14 cellular contexts compared by ENCODE assay signal in genomic region chr2:57373530-57373929, GRCh38.
DNase-seq lines count a peak whose midpoint lies in the region; ATAC-seq and TF ChIP-seq lines count a peak whose summit lies in the region.
"Had no signal": no experiment of that assay in that cellular context is flagged by ENCODE, and none has a peak within 500 bp of the region (broad histone marks: within the 10 kb centered on the region; RNA-seq: fewer than 3 reads in every experiment).

No MANE protein-coding gene starts in this region.

- peak; percentile 31 to 98; a peak in 3 of 4 replicates for TF ChIP-seq EP300 in SK-N-SH (IDR thresholded peaks at IDR 0.05; ENCODE audit: borderline replicate concordance in 1 of 2, low read depth in 1 of 2, low read length in 1 of 2)

- H3K36me3 Mint-ChIP-seq in glutamatergic neuron (ENCODE audit: unreplicated experiment) = no peaks in the 10 kb centered on the region

- POLR2A ChIA-PET in SK-N-SH (lab: Yijun Ruan, JAX) = no interaction called here

- CTCF ChIA-PET in SK-N-SH (lab: Yijun Ruan, JAX) = no interaction called here

- peak overlapping the region; percentile 43; the same call in 1 of the 2 replicates for H2AFZ ChIP-seq in SK-N-SH (ENCODE audit: low read depth)

- H3K9me2 ChIP-seq in SK-N-SH = no peaks in the 10 kb centered on the region

- no peaks in the 10 kb centered on the region for H3K4me1 Mint-ChIP-seq in glutamatergic neuron (ENCODE audit: low read depth, unreplicated experiment)

- no peak overlapping the region for H3K27ac Mint-ChIP-seq in glutamatergic neuron (ENCODE audit: unreplicated experiment)

- DNase-seq in DMS53 (lab: John Stamatoyannopoulos, UW) = peak; percentile 5
- DNase-seq in DMS53 treated with DMSO at 0.1 percent for 48 hours (lab: John Stamatoyannopoulos, UW; ENCODE audit: unreplicated experiment) = no peak
- no peak for DNase-seq in SK-N-SH
- DNase-seq in fibroblast of the aortic adventitia (ENCODE audit: low read depth) = peak; percentile 66
- peak; percentile 35 for DNase-seq in stromal cell of bone marrow (ENCODE audit: low read depth)
- DNase-seq in glutamatergic neuron = no peak
- no peak for DNase-seq in stimulated activated naive CD4-positive, alpha-beta T cell (lab: John Stamatoyannopoulos, UW)
- DNase-seq: 8988T, adrenal gland, NCI-H1092 treated with DMSO at 0.1 percent for 48 hours, Right ventricle myocardium superior, sigmoid colon had no signal

- no peaks in the 10 kb centered on the region for H3K36me3 ChIP-seq in SK-N-SH (replicated peaks in 1 of 2; ENCODE audit: control insufficient read depth in 1 of 2, insufficient read depth in 2 of 2, low read length in 1 of 2)
- H3K36me3 ChIP-seq: adrenal gland, sigmoid colon had no signal

- H3K27me3 Mint-ChIP-seq in glutamatergic neuron (ENCODE audit: unreplicated experiment) = no peaks in the 10 kb centered on the region

- peaks cover 50% of the 10 kb centered on the region for H3F3A ChIP-seq in SK-N-SH (replicated peaks; ENCODE audit: insufficient read depth)

- TF ChIP-seq CTCF in SK-N-SH (IDR thresholded peaks at IDR 0.05) (no peak), fibroblast of the aortic adventitia (IDR thresholded peaks at IDR 0.05; ENCODE audit: insufficient read depth, low read length) (no peak), glutamatergic neuron (IDR thresholded peaks at IDR 0.05; ENCODE audit: partially characterized antibody, unreplicated experiment) (no peak)

- H3K4me1 ChIP-seq in SK-N-SH (ENCODE audit: control insufficient read depth in 1 of 2, insufficient read depth in 2 of 2, low read depth in 1 of 2, low read length in 1 of 2) = peaks cover 0 to 26% of the 10 kb centered on the region in 2 experiments; a peak in 2 of 4 replicates
- H3K4me1 ChIP-seq: adrenal gland, sigmoid colon had no signal

- peak overlapping the region; percentile 68 to 84; a peak in 3 of 4 replicates for H3K27ac ChIP-seq in SK-N-SH (ENCODE audit: low read depth in 2 of 2, low read length in 1 of 2)
- H3K27ac ChIP-seq: adrenal gland, HL-60, sigmoid colon had no signal

- H3K4me3 ChIP-seq in SK-N-SH (ENCODE audit: low read depth in 2 of 2, low read length in 1 of 2) (no peak overlapping the region), fibroblast of the aortic adventitia (ENCODE audit: low read depth, low read length) (no peak overlapping the region)
- H3K4me3 ChIP-seq: adrenal gland, sigmoid colon had no signal

- no peaks in the 10 kb centered on the region for H3K27me3 ChIP-seq in SK-N-SH (ENCODE audit: insufficient read depth)
- H3K27me3 ChIP-seq: adrenal gland, sigmoid colon had no signal

- H3K4me3 Mint-ChIP-seq in glutamatergic neuron (ENCODE audit: unreplicated experiment) = no peak overlapping the region

- ATAC-seq in GM18519 (IDR thresholded peaks at IDR 0.05; ENCODE audit: low FRiP score, unreplicated experiment) = no peak

- 4% methylated on average over 3 of the region's 3 CpGs for WGBS in SK-N-SH (ENCODE audit: low lambda C conversion rate)

- no peaks in the 10 kb centered on the region for H4K20me1 ChIP-seq in SK-N-SH (ENCODE audit: insufficient read depth)

- peak overlapping the region; percentile 41; the same call in 1 of the 2 replicates for H3K4me2 ChIP-seq in SK-N-SH

- 0 out of 2 replicates have a peak, but pooled peaks cover 7% of the 10 kb centered on the region for H3K9me3 ChIP-seq in SK-N-SH
- H3K9me3 ChIP-seq: adrenal gland, sigmoid colon had no signal

- H3K79me2 ChIP-seq in SK-N-SH (ENCODE audit: insufficient read depth) = no peaks in the 10 kb centered on the region

- no peaks in the 10 kb centered on the region for H3K9me3 Mint-ChIP-seq in glutamatergic neuron (ENCODE audit: unreplicated experiment)

- H3K9ac ChIP-seq in SK-N-SH = peak overlapping the region; percentile 44; the same call in 1 of the 2 replicates

- TF ChIP-seq RAD21 in SK-N-SH (IDR thresholded peaks at IDR 0.05; ENCODE audit: low read length) = no peak

TF ChIP-seq in SK-N-SH, 30 proteins besides CTCF, POLR2A, EP300 and RAD21 (continues in another document):
- TF ChIP-seq MXI1 (IDR thresholded peaks at IDR 0.05; ENCODE audit: low read depth, low read length) (no peak), TAF1 (IDR thresholded peaks at IDR 0.05; ENCODE audit: borderline replicate concordance, low read depth, low read length) (peak; percentile 21; the same call in 1 of the 2 replicates), ZBTB33 (IDR thresholded peaks at IDR 0.05; ENCODE audit: borderline replicate concordance, low read depth) (peak; percentile 80), FOXM1 (IDR thresholded peaks at IDR 0.05; ENCODE audit: low read depth) (peak; percentile 66; the same call in 1 of the 2 replicates), MAX (IDR thresholded peaks at IDR 0.05; ENCODE audit: low read depth) (no peak), TCF12 (IDR thresholded peaks at IDR 0.05) (peak; percentile 91), RCOR1 (IDR thresholded peaks at IDR 0.05; ENCODE audit: low read length) (no peak), REST (IDR thresholded peaks at IDR 0.05; ENCODE audit: low read depth, low read length) (0 out of 2 replicates have a peak, but pooled peaks have one; percentile 31), RFX5 (IDR thresholded peaks at IDR 0.05; ENCODE audit: low read length) (no peak), ELF1 (IDR thresholded peaks at IDR 0.05) (peak; percentile 35; the same call in 1 of the 2 replicates), SIN3A (IDR thresholded peaks at IDR 0.05; ENCODE audit: borderline replicate concordance, low read depth, low read length) (no peak), POLR2AphosphoS5 (IDR thresholded peaks at IDR 0.05; ENCODE audit: low read depth, low read length) (peak; percentile 73; the same call in 1 of the 2 replicates), FOSL2 (IDR thresholded peaks at IDR 0.05; ENCODE audit: borderline replicate concordance, low read depth) (peak; percentile 91), EZH2phosphoT487 (IDR thresholded peaks at IDR 0.05; ENCODE audit: borderline replicate concordance, low read depth) (no peak), NRF1 (IDR thresholded peaks at IDR 0.05; ENCODE audit: low read depth, low read length) (no peak), JUND (IDR thresholded peaks at IDR 0.05) (peak; percentile 97), MEF2A (IDR thresholded peaks at IDR 0.05; ENCODE audit: borderline replicate concordance, low read depth) (peak; percentile 82), FOXJ3 (CRISPR knock-in tag; IDR thresholded peaks at IDR 0.05) (no peak), GABPA (IDR thresholded peaks at IDR 0.05; ENCODE audit: low read depth) (0 out of 2 replicates have a peak, but pooled peaks have one; percentile 14), TEAD4 (IDR thresholded peaks at IDR 0.05; ENCODE audit: borderline replicate concordance, insufficient read depth) (peak; percentile 97)
- TF ChIP-seq, protein P1, sequence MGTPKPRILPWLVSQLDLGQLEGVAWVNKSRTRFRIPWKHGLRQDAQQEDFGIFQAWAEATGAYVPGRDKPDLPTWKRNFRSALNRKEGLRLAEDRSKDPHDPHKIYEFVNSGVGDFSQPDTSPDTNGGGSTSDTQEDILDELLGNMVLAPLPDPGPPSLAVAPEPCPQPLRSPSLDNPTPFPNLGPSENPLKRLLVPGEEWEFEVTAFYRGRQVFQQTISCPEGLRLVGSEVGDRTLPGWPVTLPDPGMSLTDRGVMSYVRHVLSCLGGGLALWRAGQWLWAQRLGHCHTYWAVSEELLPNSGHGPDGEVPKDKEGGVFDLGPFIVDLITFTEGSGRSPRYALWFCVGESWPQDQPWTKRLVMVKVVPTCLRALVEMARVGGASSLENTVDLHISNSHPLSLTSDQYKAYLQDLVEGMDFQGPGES (IDR thresholded peaks at IDR 0.05; ENCODE audit: low read depth, low read length) = no peak

Comparison
In these comparisons a context has a peak if more than half of its experiments do, and no peak if none do; other contexts are left out.
1. DNase-seq: peak in DMS53 (single experiment), fibroblast of the aortic adventitia (single experiment) and stromal cell of bone marrow (single experiment); none in DMS53 treated with DMSO at 0.1 percent for 48 hours (single experiment), SK-N-SH (single experiment), glutamatergic neuron (single experiment) and stimulated activated naive CD4-positive, alpha-beta T cell (0 of 6).